In genomic region chr21:33554236-33554981, GRCh38 we compare ENCODE assay signal across 1 cellular context.
TF ChIP-seq lines count a peak whose summit lies in the region.

No MANE protein-coding gene starts in this region.

TF ChIP-seq in HepG2, 621 proteins besides CTCF, POLR2A, EP300 and RAD21:
- no peak for TF ChIP-seq RFXANK (CRISPR knock-in tag; IDR thresholded peaks at IDR 0.05)
- no peak for TF ChIP-seq ZBED4 (CRISPR knock-in tag; IDR thresholded peaks at IDR 0.05; ENCODE audit: borderline replicate concordance)
- 0 out of 2 replicates have a peak, but pooled peaks have one; percentile 14 for TF ChIP-seq ZC3H13 (CRISPR knock-in tag; IDR thresholded peaks at IDR 0.05)
- no peak for TF ChIP-seq CAMTA2 (CRISPR knock-in tag; IDR thresholded peaks at IDR 0.05; ENCODE audit: borderline replicate concordance)
- TF ChIP-seq CREBL2 (CRISPR knock-in tag; IDR thresholded peaks at IDR 0.05; ENCODE audit: borderline replicate concordance) = no peak
- no peak for TF ChIP-seq RBM39 (IDR thresholded peaks at IDR 0.05; ENCODE audit: low read depth, low read length, poor library complexity, severe bottlenecking)
- TF ChIP-seq MTF2 (CRISPR knock-in tag; IDR thresholded peaks at IDR 0.05; ENCODE audit: borderline replicate concordance) = no peak
- no peak for TF ChIP-seq ZNF547 (CRISPR knock-in tag; IDR thresholded peaks at IDR 0.05)
- TF ChIP-seq PAXIP1 (CRISPR knock-in tag; conservative IDR thresholded peaks at IDR 0.05) = no peak
- TF ChIP-seq ZNF589 (CRISPR knock-in tag; conservative IDR thresholded peaks at IDR 0.05) = no peak
- TF ChIP-seq ZFP90 (CRISPR knock-in tag; IDR thresholded peaks at IDR 0.05; ENCODE audit: borderline replicate concordance) = no peak
- TF ChIP-seq NR3C1 (CRISPR knock-in tag; IDR thresholded peaks at IDR 0.05) = no peak
- TF ChIP-seq SSRP1 (CRISPR knock-in tag; IDR thresholded peaks at IDR 0.05) = peak; percentile 84; the same call in 1 of the 2 replicates
- TF ChIP-seq ZNF878 (CRISPR knock-in tag; IDR thresholded peaks at IDR 0.05) = no peak
